In the genomic region with DNA sequence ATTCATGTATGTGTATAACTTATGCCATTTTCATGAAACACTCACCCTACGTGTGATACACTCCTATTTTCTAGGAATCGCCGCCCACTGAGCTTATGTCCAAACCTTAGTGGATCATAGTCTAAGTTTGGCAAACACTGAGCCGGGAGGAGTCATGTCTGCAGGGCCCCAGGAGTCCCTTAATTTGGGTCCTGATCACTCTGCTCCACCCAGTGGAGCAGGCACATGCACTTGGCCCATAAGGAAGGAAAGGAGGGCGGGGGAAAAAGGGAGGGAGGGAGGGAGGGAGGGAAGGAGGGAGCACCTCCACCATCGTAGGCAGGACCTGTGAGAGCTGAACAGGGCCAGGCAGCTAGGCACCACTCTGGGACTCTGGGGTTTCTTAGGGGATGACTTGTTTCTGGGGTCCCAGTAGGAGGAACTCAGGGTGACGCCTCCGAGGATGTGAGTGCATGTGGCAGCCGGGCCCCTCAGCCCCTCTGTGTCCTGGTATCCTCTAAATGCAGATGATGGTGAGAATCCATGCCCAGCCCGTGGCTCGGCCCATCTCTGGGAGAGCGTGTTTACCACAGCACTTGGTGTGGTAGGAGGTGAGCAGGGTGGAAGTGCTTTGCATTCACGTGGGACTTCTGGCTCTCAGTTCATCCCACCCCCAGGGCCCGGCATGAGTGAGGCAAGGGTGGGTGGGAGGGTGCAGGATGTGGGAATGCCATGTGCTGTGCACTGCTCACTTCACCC, we compare ENCODE assay signal across 1 cellular context.
TF ChIP-seq lines count a peak whose summit lies in the region.

No MANE protein-coding gene starts in this region.

TF ChIP-seq in GM12878, 131 proteins besides CTCF, POLR2A, EP300 and RAD21 (continued from another document):
- TF ChIP-seq CHD2 (IDR thresholded peaks at IDR 0.05; ENCODE audit: borderline replicate concordance, low read depth, low read length) (0 out of 2 replicates have a peak, but pooled peaks have one; percentile 11), IKZF1 (conservative IDR thresholded peaks at IDR 0.05) (no peak), NR2F1 (conservative IDR thresholded peaks at IDR 0.05) (no peak), CBFB (IDR thresholded peaks at IDR 0.05; ENCODE audit: low read depth) (no peak), RUNX3 (IDR thresholded peaks at IDR 0.05; ENCODE audit: low read length) (peak; percentile 30; the same call in 1 of the 2 replicates), MTA3 (IDR thresholded peaks at IDR 0.05; ENCODE audit: borderline replicate concordance, low read length) (no peak), TAF1 (IDR thresholded peaks at IDR 0.05; ENCODE audit: borderline replicate concordance, low read depth, low read length) (no peak), CEBPB (IDR thresholded peaks at IDR 0.05; ENCODE audit: borderline replicate concordance in 1 of 2, low read depth in 2 of 2, low read length in 2 of 2) (no peak), ZNF24 (IDR thresholded peaks at IDR 0.05) (no peak), TBL1XR1 (IDR thresholded peaks at IDR 0.05; ENCODE audit: low read depth, low read length) (no peak), KDM1A (IDR thresholded peaks at IDR 0.05; ENCODE audit: borderline replicate concordance) (no peak), MYC (IDR thresholded peaks at IDR 0.05; ENCODE audit: insufficient read depth, insufficient read length, insufficient replicate concordance, low read length, severe bottlenecking) (no peak), CBX5 (IDR thresholded peaks at IDR 0.05; ENCODE audit: low read depth) (no peak), NRF1 (conservative IDR thresholded peaks at IDR 0.05; ENCODE audit: low read depth, low read length) (no peak), SPI1 (IDR thresholded peaks at IDR 0.05; ENCODE audit: borderline replicate concordance, insufficient read depth, low read depth, low read length) (no peak; the same call in 1 of the 2 replicates), ZNF217 (IDR thresholded peaks at IDR 0.05) (no peak), STAT1 (conservative IDR thresholded peaks at IDR 0.05) (no peak), LARP7 (IDR thresholded peaks at IDR 0.05) (no peak)
- TF ChIP-seq, protein P1, sequence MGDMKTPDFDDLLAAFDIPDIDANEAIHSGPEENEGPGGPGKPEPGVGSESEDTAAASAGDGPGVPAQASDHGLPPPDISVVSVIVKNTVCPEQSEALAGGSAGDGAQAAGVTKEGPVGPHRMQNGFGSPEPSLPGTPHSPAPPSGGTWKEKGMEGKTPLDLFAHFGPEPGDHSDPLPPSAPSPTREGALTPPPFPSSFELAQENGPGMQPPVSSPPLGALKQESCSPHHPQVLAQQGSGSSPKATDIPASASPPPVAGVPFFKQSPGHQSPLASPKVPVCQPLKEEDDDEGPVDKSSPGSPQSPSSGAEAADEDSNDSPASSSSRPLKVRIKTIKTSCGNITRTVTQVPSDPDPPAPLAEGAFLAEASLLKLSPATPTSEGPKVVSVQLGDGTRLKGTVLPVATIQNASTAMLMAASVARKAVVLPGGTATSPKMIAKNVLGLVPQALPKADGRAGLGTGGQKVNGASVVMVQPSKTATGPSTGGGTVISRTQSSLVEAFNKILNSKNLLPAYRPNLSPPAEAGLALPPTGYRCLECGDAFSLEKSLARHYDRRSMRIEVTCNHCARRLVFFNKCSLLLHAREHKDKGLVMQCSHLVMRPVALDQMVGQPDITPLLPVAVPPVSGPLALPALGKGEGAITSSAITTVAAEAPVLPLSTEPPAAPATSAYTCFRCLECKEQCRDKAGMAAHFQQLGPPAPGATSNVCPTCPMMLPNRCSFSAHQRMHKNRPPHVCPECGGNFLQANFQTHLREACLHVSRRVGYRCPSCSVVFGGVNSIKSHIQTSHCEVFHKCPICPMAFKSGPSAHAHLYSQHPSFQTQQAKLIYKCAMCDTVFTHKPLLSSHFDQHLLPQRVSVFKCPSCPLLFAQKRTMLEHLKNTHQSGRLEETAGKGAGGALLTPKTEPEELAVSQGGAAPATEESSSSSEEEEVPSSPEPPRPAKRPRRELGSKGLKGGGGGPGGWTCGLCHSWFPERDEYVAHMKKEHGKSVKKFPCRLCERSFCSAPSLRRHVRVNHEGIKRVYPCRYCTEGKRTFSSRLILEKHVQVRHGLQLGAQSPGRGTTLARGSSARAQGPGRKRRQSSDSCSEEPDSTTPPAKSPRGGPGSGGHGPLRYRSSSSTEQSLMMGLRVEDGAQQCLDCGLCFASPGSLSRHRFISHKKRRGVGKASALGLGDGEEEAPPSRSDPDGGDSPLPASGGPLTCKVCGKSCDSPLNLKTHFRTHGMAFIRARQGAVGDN (IDR thresholded peaks at IDR 0.05) = no peak
- TF ChIP-seq, protein P2, sequence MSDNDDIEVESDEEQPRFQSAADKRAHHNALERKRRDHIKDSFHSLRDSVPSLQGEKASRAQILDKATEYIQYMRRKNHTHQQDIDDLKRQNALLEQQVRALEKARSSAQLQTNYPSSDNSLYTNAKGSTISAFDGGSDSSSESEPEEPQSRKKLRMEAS (IDR thresholded peaks at IDR 0.05; ENCODE audit: low read depth, low read length) = no peak
- TF ChIP-seq, protein P3, sequence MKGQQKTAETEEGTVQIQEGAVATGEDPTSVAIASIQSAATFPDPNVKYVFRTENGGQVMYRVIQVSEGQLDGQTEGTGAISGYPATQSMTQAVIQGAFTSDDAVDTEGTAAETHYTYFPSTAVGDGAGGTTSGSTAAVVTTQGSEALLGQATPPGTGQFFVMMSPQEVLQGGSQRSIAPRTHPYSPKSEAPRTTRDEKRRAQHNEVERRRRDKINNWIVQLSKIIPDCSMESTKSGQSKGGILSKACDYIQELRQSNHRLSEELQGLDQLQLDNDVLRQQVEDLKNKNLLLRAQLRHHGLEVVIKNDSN (IDR thresholded peaks at IDR 0.05; ENCODE audit: borderline replicate concordance, extremely low read length, insufficient read depth, low read depth, low read length) = no peak
TF ChIP-seq in GM12878: peak in this region for 4.
